ENCODE assay signal across 8 cellular contexts in genomic region chr5:87412417-87413115, GRCh38. TPM values are rescaled to one million over a fixed set of nuclear protein-coding genes. Genes with fewer than 3 reads are reported as not detected.
DNase-seq lines count a peak whose midpoint lies in the region; ATAC-seq, FAIRE-seq and TF ChIP-seq lines count a peak whose summit lies in the region.

TSS of gene CCNH (minus strand) at chr5:87412930. CDS start at chr5:87412794, 136 bp downstream.

- TF ChIP-seq POLR2A in GM12892 (IDR thresholded peaks at IDR 0.05; ENCODE audit: low read depth, low read length) (peak; percentile 94), adrenal gland (IDR thresholded peaks at IDR 0.05) (peak; percentile 94 to 95), transverse colon (IDR thresholded peaks at IDR 0.05) (peak; percentile 97)

- 0 to 1% (median 0%) methylated on average over 32 to 58 of the region's 58 CpGs for WGBS in adrenal gland, 4 donors
- no CpG with 5 or more reads among the region's 58 CpGs for WGBS in trophoblast cell (ENCODE audit: extremely low coverage, insufficient coverage, insufficient read length)
- 0 to 1% methylated on average over 1 to 52 of the region's 58 CpGs for WGBS in transverse colon (ENCODE audit: low coverage in 1 of 2), 2 donors

- H3K4me2 ChIP-seq in trophoblast cell (ENCODE audit: low read length): peak within 1 kb of the TSS; percentile 64

- DNase-seq in GM12892 (ENCODE audit: insufficient read length): peak; percentile 57
- peak; percentile 95 for DNase-seq in NCI-H146 (lab: John Stamatoyannopoulos, UW)
- peak; percentile 91 to 98 (median 95) for DNase-seq in T-helper 1 cell
- peak; percentile 98 to 100 (median 99) for DNase-seq in adrenal gland
- peak; percentile 99 for DNase-seq in cardiac septum (ENCODE audit: low spot score)
- peak; percentile 98 to 99 for DNase-seq in trophoblast cell
- peak; percentile 99 for DNase-seq in transverse colon

- peak within 1 kb of the TSS; percentile 87 for H3K14ac ChIP-seq in trophoblast cell (ENCODE audit: low read length)

- intact Hi-C loops in adrenal gland (cut with DNase I) (no loop called here), cardiac septum (cut with DNase I) (loop anchor here (1.0 kb wide), 1 partner anchor 145 kb away; the partner anchor contains the start of gene RASA1), transverse colon (cut with DNase I; ENCODE audit: low total_unique reads) (no loop called here)

- no peak within 1 kb of the TSS for H2BK12ac ChIP-seq in trophoblast cell (ENCODE audit: low read length)

- TF ChIP-seq CTCF in adrenal gland (IDR thresholded peaks at IDR 0.05): peak in 1 of 6 experiments; percentile 4
- TF ChIP-seq CTCF in transverse colon (IDR thresholded peaks at IDR 0.05): no peak

- H3K36me3 ChIP-seq in adrenal gland (replicated peaks in 1 of 2) (peaks cover 0 to 28% of the 10 kb centered on the region in 2 donors), trophoblast cell (ENCODE audit: control insufficient read depth in 1 of 2, insufficient read depth in 2 of 2, low read length in 2 of 2) (peaks cover 0 to 5% of the 10 kb centered on the region in 2 experiments), transverse colon (peaks cover 0 to 18% (median 6%) of the 10 kb centered on the region in 4 donors)

- H2BK5ac ChIP-seq in trophoblast cell (ENCODE audit: low read depth, low read length, poor library complexity): peak within 1 kb of the TSS; percentile 25

- no peak within 1 kb of the TSS for H3K23ac ChIP-seq in trophoblast cell (ENCODE audit: low read length)

- peak; percentile 98 for ATAC-seq in HG02852 (IDR thresholded peaks at IDR 0.05; ENCODE audit: unreplicated experiment)

- H3K4me3 ChIP-seq in adrenal gland: peak within 1 kb of the TSS; percentile 19 to 87 (median 58)
- peak within 1 kb of the TSS; percentile 87 for H3K4me3 ChIP-seq in trophoblast cell (ENCODE audit: low read depth, low read length)
- peak within 1 kb of the TSS; percentile 62 to 92 (median 74) for H3K4me3 ChIP-seq in transverse colon

- H4K8ac ChIP-seq in trophoblast cell (ENCODE audit: low read depth, low read length): peak within 1 kb of the TSS; percentile 93

- H4K91ac ChIP-seq in trophoblast cell (ENCODE audit: low read depth, low read length): peak within 1 kb of the TSS; percentile 65

- peaks cover 7% of the 10 kb centered on the region for H3K79me1 ChIP-seq in trophoblast cell (ENCODE audit: low read length)

- TF ChIP-seq EP300 in transverse colon (IDR thresholded peaks at IDR 0.05; ENCODE audit: low read depth): peak; percentile 96

- H3K4me1 ChIP-seq in adrenal gland (replicated peaks in 1 of 2) (peaks cover 6 to 14% of the 10 kb centered on the region in 2 donors), trophoblast cell (ENCODE audit: control insufficient read depth in 1 of 2, insufficient read depth in 2 of 2, low read length in 2 of 2) (no peaks in the 10 kb centered on the region), transverse colon (peaks cover 0 to 31% (median 15%) of the 10 kb centered on the region in 4 donors)

- peak within 1 kb of the TSS; percentile 82 for H3K9ac ChIP-seq in trophoblast cell (ENCODE audit: low read length)

- H3K27me3 ChIP-seq in adrenal gland (no peaks in the 10 kb centered on the region), trophoblast cell (ENCODE audit: insufficient read depth, low read length) (no peaks in the 10 kb centered on the region), transverse colon (no peaks in the 10 kb centered on the region)

- H2AFZ ChIP-seq in trophoblast cell (ENCODE audit: insufficient read depth, low read length, poor library complexity): peak within 1 kb of the TSS; percentile 79

- peak; percentile 100 for FAIRE-seq in GM12892 (lab: Jason Lieb, UNC)

- peak within 1 kb of the TSS; percentile 50 for H4K12ac ChIP-seq in trophoblast cell (ENCODE audit: low read depth, low read length)

- H2AK5ac ChIP-seq in trophoblast cell (ENCODE audit: low read length): no peak within 1 kb of the TSS

- peaks cover 4% of the 10 kb centered on the region for H3K79me2 ChIP-seq in trophoblast cell (ENCODE audit: control insufficient read depth, insufficient read depth, low read length, poor library complexity)

- H3K18ac ChIP-seq in trophoblast cell (ENCODE audit: low read length): peak within 1 kb of the TSS; percentile 20

- peak within 1 kb of the TSS; percentile 96 to 99 (median 97) for H3K27ac ChIP-seq in adrenal gland
- H3K27ac ChIP-seq in trophoblast cell (ENCODE audit: low read depth, low read length): peak within 1 kb of the TSS; percentile 35
- H3K27ac ChIP-seq in transverse colon: peak within 1 kb of the TSS; percentile 94 to 99 (median 96)

- H3K9me3 ChIP-seq in adrenal gland (replicated peaks in 1 of 3): no peaks in the 10 kb centered on the region
- no peaks in the 10 kb centered on the region for H3K9me3 ChIP-seq in trophoblast cell (ENCODE audit: insufficient read depth, low read depth, low read length)
- no peaks in the 10 kb centered on the region for H3K9me3 ChIP-seq in transverse colon

- peak within 1 kb of the TSS; percentile 23 for H2BK120ac ChIP-seq in trophoblast cell (ENCODE audit: insufficient read depth, low read length, poor library complexity)

- peak within 1 kb of the TSS; percentile 7 for H3K4ac ChIP-seq in trophoblast cell (ENCODE audit: low read depth, low read length)

- in situ Hi-C loops in transverse colon (cut with MboI; ENCODE audit: low pct_ligation_motif_present in 1 of 4, low pct_unique_long_range_greater_than_20kb in 1 of 4, low sequenced_read_pairs in 3 of 4): loop anchor here in 3 of 4 donors (25.0 kb wide), 3 partner anchors 350 to 1275 kb away; partner anchors contain the start of gene COX7C (in 1 of the 3)

RNA-seq across cellular contexts. Expression of gene CCNH, which starts in this region (rescaled TPM):
- 53.0 TPM for polyA plus RNA-seq in GM12892 (2012; ENCODE audit: missing spikeins)
- total RNA-seq in adrenal gland (100 to 1,000 TPM in 2 of 8 donors, 10 to 100 TPM in 6; 33.9 to 125 (median 40.9) TPM), cardiac septum (28.6 TPM), transverse colon (100 to 1,000 TPM in 1 of 4 donors, 10 to 100 TPM in 3; 23.9 to 163 (median 68.3) TPM)
- 10 to 100 TPM; 41.3 to 75.1 (median 62.3) TPM for polyA plus RNA-seq in adrenal gland
- polyA plus RNA-seq in trophoblast cell (2013): 18.6 and 20.1 TPM in 2 replicates

Comparison
In these comparisons a context has a peak if more than half of its experiments do, and no peak if none do; other contexts are left out.
1. Peak in every context shown above with its lines: DNase-seq, ATAC-seq, H3K4me3 ChIP-seq and H3K27ac ChIP-seq.
2. H3K27ac ChIP-seq: peak in every context shown above with its lines; median percentile 97 in adrenal gland; 96 in transverse colon; 35 in trophoblast cell.